In the genomic region with DNA sequence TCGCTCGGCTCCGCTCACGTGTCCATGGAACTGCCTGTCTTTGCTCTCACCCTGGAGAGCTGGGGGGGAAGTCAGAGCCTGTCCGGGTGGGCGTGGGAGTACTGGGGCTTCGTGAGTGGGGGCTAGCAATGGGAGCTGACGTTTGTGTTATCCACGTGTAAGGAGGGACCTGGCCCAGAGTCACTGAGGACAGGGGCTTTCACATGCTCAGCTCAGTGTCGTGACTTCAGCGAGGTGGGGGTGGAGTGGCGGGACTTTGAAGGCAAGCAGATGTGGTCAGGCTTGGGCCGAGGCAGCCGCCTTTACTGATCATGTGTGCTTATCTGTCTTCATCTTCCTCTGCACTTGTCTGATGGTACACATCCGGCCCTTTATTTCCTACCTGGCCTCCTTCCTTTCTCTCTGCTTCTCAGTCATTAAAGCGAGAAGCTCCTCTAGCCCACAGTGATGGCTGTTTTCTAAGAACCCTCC, we compare ENCODE assay signal across 9 cellular contexts.
DNase-seq lines count a peak whose midpoint lies in the region; ATAC-seq and TF ChIP-seq lines count a peak whose summit lies in the region.
"Had no signal": no experiment of that assay in that cellular context is flagged by ENCODE, and none has a peak within 500 bp of the region (broad histone marks: within the 10 kb centered on the region; RNA-seq: fewer than 3 reads in every experiment).

No MANE protein-coding gene starts in this region.

- no peaks in the 10 kb centered on the region for H4K20me1 ChIP-seq in MM.1S (ENCODE audit: insufficient read depth, low read length)

- no peaks in the 10 kb centered on the region for H3K36me3 Mint-ChIP-seq in naive thymus-derived CD8-positive, alpha-beta T cell
- H3K36me3 Mint-ChIP-seq in stimulated activated naive CD8-positive, alpha-beta T cell treated with anti-CD3 and anti-CD28 coated beads, Interleukin-15, Interleukin-2, amounts not matched to agents 100 ng/mL and 50 ng/mL, for 24 hours (ENCODE audit: low read depth): no peaks in the 10 kb centered on the region

- H3K4me1 Mint-ChIP-seq in naive thymus-derived CD8-positive, alpha-beta T cell: peaks cover 49 to 96% (median 86%) of the 10 kb centered on the region in 4 donors
- peaks cover 90% of the 10 kb centered on the region for H3K4me1 Mint-ChIP-seq in stimulated activated naive CD8-positive, alpha-beta T cell treated with anti-CD3 and anti-CD28 coated beads, Interleukin-15, Interleukin-2, amounts not matched to agents 100 ng/mL and 50 ng/mL, for 24 hours (ENCODE audit: low read depth)

- H3K79me2 ChIP-seq in MM.1S (ENCODE audit: low read length): no peaks in the 10 kb centered on the region

- no peaks in the 10 kb centered on the region for H3K27me3 ChIP-seq in MM.1S (replicated peaks; ENCODE audit: insufficient read depth, low read length)
- H3K27me3 ChIP-seq in colonic mucosa: no peaks in the 10 kb centered on the region

- H3K27ac Mint-ChIP-seq in naive thymus-derived CD8-positive, alpha-beta T cell: peak overlapping the region; percentile 89 to 94 (median 93)
- peak overlapping the region; percentile 93 for H3K27ac Mint-ChIP-seq in stimulated activated naive CD8-positive, alpha-beta T cell treated with anti-CD3 and anti-CD28 coated beads, Interleukin-15, Interleukin-2, amounts not matched to agents 100 ng/mL and 50 ng/mL, for 24 hours

- no peak overlapping the region for H3K27ac ChIP-seq in MM.1S (ENCODE audit: low read length)
- H3K27ac ChIP-seq in colonic mucosa: no peak overlapping the region

- H3K4me3 ChIP-seq in MM.1S (ENCODE audit: low read length) (no peak overlapping the region), colonic mucosa (no peak overlapping the region)

- H3K9ac ChIP-seq in MM.1S (ENCODE audit: low read length) (no peak overlapping the region), colonic mucosa (ENCODE audit: low read depth in 2 of 2, low read length in 2 of 2) (no peak overlapping the region)

- H3K9me2 ChIP-seq in MM.1S (replicated peaks; ENCODE audit: insufficient read depth, low read length): no peaks in the 10 kb centered on the region

- POLR2A ChIA-PET in naive thymus-derived CD8-positive, alpha-beta T cell (lab: Charles Lee): interaction anchor here (0.7 to 9.8 kb wide), 9 partner anchors 11 to 221 kb away, joined by 3 to 178 read pairs (median 4); partner anchors contain the start of gene ZBTB16

- H3K4me1 ChIP-seq in MM.1S (ENCODE audit: low read length) (peaks cover 14% of the 10 kb centered on the region), colonic mucosa (peaks cover 17% of the 10 kb centered on the region)

- H3K4me2 ChIP-seq in MM.1S (ENCODE audit: low read depth, low read length): no peak overlapping the region

- H3F3A ChIP-seq in MM.1S (ENCODE audit: insufficient read depth, low read length): peaks cover 10% of the 10 kb centered on the region

- no peaks in the 10 kb centered on the region for H3K9me3 ChIP-seq in MM.1S (replicated peaks; ENCODE audit: insufficient read depth, low read length)
- H3K9me3 ChIP-seq in colonic mucosa: no peaks in the 10 kb centered on the region

- intact Hi-C loops in colonic mucosa (cut with DNase I): loop anchor here (5.0 kb wide), 3 partner anchors 74 to 151 kb away; no protein-coding TSS in a partner anchor

- H3K4me3 Mint-ChIP-seq in naive thymus-derived CD8-positive, alpha-beta T cell: peak overlapping the region; percentile 43 to 75 (median 68)
- H3K4me3 Mint-ChIP-seq in stimulated activated naive CD8-positive, alpha-beta T cell treated with anti-CD3 and anti-CD28 coated beads, Interleukin-15, Interleukin-2, amounts not matched to agents 100 ng/mL and 50 ng/mL, for 24 hours: peak overlapping the region; percentile 17

- DNase-seq in UCSD-AML1 (lab: John Stamatoyannopoulos, UW; ENCODE audit: unreplicated experiment) (peak; percentile 27), NCI-H187 (lab: John Stamatoyannopoulos, UW) (no peak), MM.1S (no peak), colonic mucosa (no peak)
- peak; percentile 63 for DNase-seq in activated naive CD4-positive, alpha-beta T cell treated with Interleukin-2 at 50 U/mL for 16 hours
- peak in 8 of 10 donors; percentile 37 to 83 (median 60) for DNase-seq in naive thymus-derived CD8-positive, alpha-beta T cell
- DNase-seq: NCI-H1105 treated with DMSO at 0.1 percent for 48 hours had no signal

- ATAC-seq in naive thymus-derived CD8-positive, alpha-beta T cell: peak; percentile 85 to 87
- no peak for ATAC-seq in HG03439 (IDR thresholded peaks at IDR 0.05; ENCODE audit: unreplicated experiment)

- H2AFZ ChIP-seq in MM.1S (ENCODE audit: low read length): no peak overlapping the region

- no peaks in the 10 kb centered on the region for H3K9me3 Mint-ChIP-seq in naive thymus-derived CD8-positive, alpha-beta T cell
- no peaks in the 10 kb centered on the region for H3K9me3 Mint-ChIP-seq in stimulated activated naive CD8-positive, alpha-beta T cell treated with anti-CD3 and anti-CD28 coated beads, Interleukin-15, Interleukin-2, amounts not matched to agents 100 ng/mL and 50 ng/mL, for 24 hours

- H3K36me3 ChIP-seq in MM.1S (replicated peaks; ENCODE audit: insufficient read depth, low read length) (no peaks in the 10 kb centered on the region), colonic mucosa (no peaks in the 10 kb centered on the region)

- H3K27me3 Mint-ChIP-seq in naive thymus-derived CD8-positive, alpha-beta T cell: no peaks in the 10 kb centered on the region
- H3K27me3 Mint-ChIP-seq in stimulated activated naive CD8-positive, alpha-beta T cell treated with anti-CD3 and anti-CD28 coated beads, Interleukin-15, Interleukin-2, amounts not matched to agents 100 ng/mL and 50 ng/mL, for 24 hours: no peaks in the 10 kb centered on the region

- TF ChIP-seq CTCF in MM.1S (IDR thresholded peaks at IDR 0.05; ENCODE audit: low read length) (no peak), colonic mucosa (IDR thresholded peaks at IDR 0.05) (no peak)

Comparison
In these comparisons a context has a peak if more than half of its experiments do, and no peak if none do; other contexts are left out.
1. DNase-seq: peak in UCSD-AML1 (single experiment), activated naive CD4-positive, alpha-beta T cell treated with Interleukin-2 at 50 U/mL for 16 hours (single experiment) and naive thymus-derived CD8-positive, alpha-beta T cell (8 of 10); none in NCI-H187 (0 of 2), MM.1S (single experiment) and colonic mucosa (single experiment).